ENCODE assay signal across 2 cellular contexts in the genomic region with DNA sequence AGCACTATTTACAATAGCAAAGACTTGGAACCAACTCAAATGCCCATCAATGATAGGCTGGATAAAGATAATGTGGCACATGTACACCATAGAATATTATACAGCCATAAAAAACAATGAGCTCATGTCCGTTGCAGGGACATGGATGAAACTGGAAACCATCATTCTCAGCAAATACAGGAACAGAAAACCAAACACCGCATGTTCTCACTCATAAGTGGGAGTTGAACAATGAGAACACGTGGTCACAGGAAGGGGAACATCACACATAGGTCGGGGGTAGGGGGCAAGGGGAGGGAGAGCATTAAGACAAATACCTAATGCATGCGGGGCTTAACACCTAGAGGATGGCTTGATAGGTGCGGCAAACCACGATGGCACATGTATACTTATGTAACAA.
TF ChIP-seq lines count a peak whose summit lies in the region.

No MANE protein-coding gene starts in this region.

TF ChIP-seq in GM12878, 131 proteins besides CTCF, POLR2A, EP300 and RAD21:
- peak; percentile 28; the same call in 1 of the 2 replicates for TF ChIP-seq SPI1 (IDR thresholded peaks at IDR 0.05; ENCODE audit: borderline replicate concordance, insufficient read depth, low read depth, low read length)
- 0 out of 2 replicates have a peak, but pooled peaks have one; percentile 39 for TF ChIP-seq ATF7 (IDR thresholded peaks at IDR 0.05; ENCODE audit: low read depth)

TF ChIP-seq in HepG2, 621 proteins besides CTCF, POLR2A, EP300 and RAD21:
- TF ChIP-seq, protein P1, sequence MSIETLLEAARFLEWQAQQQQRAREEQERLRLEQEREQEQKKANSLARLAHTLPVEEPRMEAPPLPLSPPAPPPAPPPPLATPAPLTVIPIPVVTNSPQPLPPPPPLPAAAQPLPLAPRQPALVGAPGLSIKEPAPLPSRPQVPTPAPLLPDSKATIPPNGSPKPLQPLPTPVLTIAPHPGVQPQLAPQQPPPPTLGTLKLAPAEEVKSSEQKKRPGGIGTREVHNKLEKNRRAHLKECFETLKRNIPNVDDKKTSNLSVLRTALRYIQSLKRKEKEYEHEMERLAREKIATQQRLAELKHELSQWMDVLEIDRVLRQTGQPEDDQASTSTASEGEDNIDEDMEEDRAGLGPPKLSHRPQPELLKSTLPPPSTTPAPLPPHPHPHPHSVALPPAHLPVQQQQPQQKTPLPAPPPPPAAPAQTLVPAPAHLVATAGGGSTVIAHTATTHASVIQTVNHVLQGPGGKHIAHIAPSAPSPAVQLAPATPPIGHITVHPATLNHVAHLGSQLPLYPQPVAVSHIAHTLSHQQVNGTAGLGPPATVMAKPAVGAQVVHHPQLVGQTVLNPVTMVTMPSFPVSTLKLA (IDR thresholded peaks at IDR 0.05) = peak; percentile 59
